ENCODE assay signal across 9 cellular contexts in genomic region chr4:106238819-106239420, GRCh38.
DNase-seq lines count a peak whose midpoint lies in the region; ATAC-seq and TF ChIP-seq lines count a peak whose summit lies in the region.
"Had no signal": no experiment of that assay in that cellular context is flagged by ENCODE, and none has a peak within 500 bp of the region (broad histone marks: within the 10 kb centered on the region; RNA-seq: fewer than 3 reads in every experiment).

No MANE protein-coding gene starts in this region.

- CTCF ChIA-PET in HEK293T (lab: Yijun Ruan, JAX) = interaction anchor here (1.0 kb wide), 1 partner anchor 265 kb away, joined by 3 read pairs; no protein-coding TSS in a partner anchor

- DNase-seq in AML-193 (lab: John Stamatoyannopoulos, UW) (peak; percentile 26 to 36), HEK293T (ENCODE audit: extremely low spot score) (peak; percentile 57), M059J (ENCODE audit: low read depth) (peak; percentile 34), astrocyte of the cerebellum (ENCODE audit: low read depth) (peak; percentile 18), left lung (no peak), substantia nigra (lab: John Stamatoyannopoulos, UW) (no peak), nucleus accumbens (lab: John Stamatoyannopoulos, UW) (no peak)
- DNase-seq: right cardiac atrium had no signal

- in situ Hi-C loops in astrocyte of the cerebellum (cut with HindIII; ENCODE audit: low sequenced_read_pairs) = no loop called here

- ATAC-seq in left lung = peak; percentile 74

- H3K9me3 ChIP-seq in left lung = no peaks in the 10 kb centered on the region

- TF ChIP-seq CTCF in GM12873 (IDR thresholded peaks at IDR 0.05; ENCODE audit: insufficient read depth, low read depth, low read length, missing control alignments) = peak; percentile 70
- TF ChIP-seq CTCF in astrocyte of the cerebellum (IDR thresholded peaks at IDR 0.05; ENCODE audit: low read depth, low read length, missing control alignments) = peak; percentile 68
- peak; percentile 26 to 32 for TF ChIP-seq CTCF in left lung (IDR thresholded peaks at IDR 0.05)

- POLR2A ChIA-PET in HEK293T (lab: Yijun Ruan, JAX) = no interaction called here

- H3K36me3 ChIP-seq in left lung = peaks cover 0 to 23% of the 10 kb centered on the region in 2 donors

- intact Hi-C loops in left lung (cut with DNase I) = no loop called here

- H3K4me3 ChIP-seq in astrocyte of the cerebellum (ENCODE audit: low read depth, low read length) = no peak overlapping the region
- no peak overlapping the region for H3K4me3 ChIP-seq in left lung

- no peaks in the 10 kb centered on the region for H3K4me1 ChIP-seq in left lung

- H3K27ac ChIP-seq in left lung = no peak overlapping the region
- H3K27ac ChIP-seq in substantia nigra (ENCODE audit: low read depth, low read length, poor library complexity, severe bottlenecking) = no peak overlapping the region

- H3K27me3 ChIP-seq in left lung = no peaks in the 10 kb centered on the region

TF ChIP-seq in HEK293T, 16 proteins besides CTCF, POLR2A, EP300 and RAD21:
- no peak for TF ChIP-seq L3MBTL2 (conservative IDR thresholded peaks at IDR 0.05)

Comparison
In these comparisons a context has a peak if more than half of its experiments do, and no peak if none do; other contexts are left out.
1. DNase-seq: peak in AML-193 (2 of 2), HEK293T (single experiment), M059J (single experiment) and astrocyte of the cerebellum (single experiment); none in left lung (0 of 2), substantia nigra (0 of 49) and nucleus accumbens (0 of 56).
2. Peak in every context shown above with its lines, with median percentiles within 50 percentile points of each other: CTCF ChIP-seq.